ENCODE assay signal across 6 cellular contexts in the genomic region with DNA sequence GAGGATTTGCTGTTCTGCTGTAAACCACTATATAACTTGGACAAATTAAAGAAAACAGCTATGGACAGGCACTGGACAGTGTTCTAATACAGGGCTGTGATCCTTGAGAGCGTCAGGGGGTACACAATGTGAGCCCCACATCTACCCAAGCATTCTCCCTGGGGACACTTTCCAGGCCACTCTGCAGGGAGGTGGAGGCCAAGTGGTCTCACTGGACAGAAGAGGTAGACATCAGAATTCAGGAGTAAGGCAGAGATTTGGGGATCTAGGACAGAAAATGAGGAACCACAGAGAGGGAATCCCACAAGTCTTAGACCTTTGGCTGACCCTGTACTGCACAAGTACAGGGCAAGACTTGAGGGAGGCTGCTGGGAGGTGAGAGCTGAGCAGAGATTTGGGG. TPM values are rescaled to one million over a fixed set of nuclear protein-coding genes. Genes with fewer than 3 reads are reported as not detected.
"Had no signal": no experiment of that assay in that cellular context is flagged by ENCODE, and none has a peak within 500 bp of the region (broad histone marks: within the 10 kb centered on the region; RNA-seq: fewer than 3 reads in every experiment).

No MANE protein-coding gene starts in this region.

- H3K9ac ChIP-seq: GM23248 had no signal

- H3K4me3 ChIP-seq: GM23248 had no signal

- DNase-seq: GM23248, GOT3, H9, HCEC 1CT, IMR-90 had no signal

- H3K9me3 Mint-ChIP-seq: H9 had no signal

- H3K4me3 Mint-ChIP-seq: H9 had no signal

- H3K27ac Mint-ChIP-seq: H9 had no signal

- H3K27ac ChIP-seq: GM23248 had no signal

RNA-seq across cellular contexts. Expression of gene IGFBPL1, which starts 3.8 kb away (rescaled TPM):
- total RNA-seq: HT-29, IMR-90 had no signal
- polyA plus RNA-seq: IMR-90 had no signal
